In genomic region chr14:60166144-60166543, GRCh38 we compare ENCODE assay signal across 8 cellular contexts. TPM values are rescaled to one million over a fixed set of nuclear protein-coding genes. Genes with fewer than 3 reads are reported as not detected.
DNase-seq lines count a peak whose midpoint lies in the region; ATAC-seq and TF ChIP-seq lines count a peak whose summit lies in the region.

No MANE protein-coding gene starts in this region.

- no peak for TF ChIP-seq CTCF in heart left ventricle (IDR thresholded peaks at IDR 0.05)
- TF ChIP-seq CTCF in upper lobe of left lung (IDR thresholded peaks at IDR 0.05) = no peak

- intact Hi-C loops in heart left ventricle (cut with DNase I) (loop anchor here in 9 of 10 donors (5.0 to 10.0 kb wide), 7 partner anchors 71 to 681 kb away; partner anchors contain the start of genes PCNX4 (in 2 of the 9), JKAMP (in 1 of the 9) and L3HYPDH (in 1 of the 9)), Right ventricle myocardium inferior (cut with DNase I) (loop anchor here (5.0 kb wide), 2 partner anchors 94 to 199 kb away; no protein-coding TSS in a partner anchor)

- TF ChIP-seq POLR2A in heart left ventricle (IDR thresholded peaks at IDR 0.05) (no peak), upper lobe of left lung (IDR thresholded peaks at IDR 0.05) (no peak)

- peaks cover 0 to 11% (median 0%) of the 10 kb centered on the region in 3 donors for H3K36me3 Mint-ChIP-seq in naive thymus-derived CD8-positive, alpha-beta T cell

- H3K4me1 Mint-ChIP-seq in naive thymus-derived CD8-positive, alpha-beta T cell = peaks cover 14 to 44% (median 44%) of the 10 kb centered on the region in 4 donors

- peak overlapping the region; percentile 95 to 100 (median 98) for H3K27ac Mint-ChIP-seq in naive thymus-derived CD8-positive, alpha-beta T cell

- H3K27ac ChIP-seq in heart left ventricle (peak overlapping the region; percentile 58 to 96 (median 90)), upper lobe of left lung (peak overlapping the region in 3 of 4 donors; percentile 84 to 99 (median 95))

- POLR2A ChIA-PET in naive thymus-derived CD8-positive, alpha-beta T cell (lab: Charles Lee) = interaction anchor here (0.6 to 3.3 kb wide), 14 partner anchors 9 to 981 kb away, joined by 3 to 31 read pairs (median 4); partner anchors contain the start of genes PCNX4 and PPM1A

- peak overlapping the region in 4 of 12 donors; percentile 70 to 93 (median 79) for H3K4me3 ChIP-seq in heart left ventricle
- no peak overlapping the region for H3K4me3 ChIP-seq in adipocyte (ENCODE audit: low read length)
- no peak overlapping the region for H3K4me3 ChIP-seq in upper lobe of left lung

- DNase-seq in heart left ventricle = no peak
- no peak for DNase-seq in Right ventricle myocardium inferior (ENCODE audit: missing footprints)
- peak; percentile 20 for DNase-seq in adipocyte (ENCODE audit: low read depth)
- DNase-seq in naive thymus-derived CD8-positive, alpha-beta T cell = peak in 2 of 10 donors; percentile 30 to 31
- no peak for DNase-seq in upper lobe of left lung
- DNase-seq in NCI-H446 (lab: John Stamatoyannopoulos, UW) = no peak
- no peak for DNase-seq in stimulated activated CD4-positive, alpha-beta T cell treated with anti-CD3 and anti-CD28 coated beads, Interleukin-12 subunit alpha, Interleukin-12 subunit beta, amount 100 ng/mL, for 4 hours

- H3K9me3 ChIP-seq in heart left ventricle (no peaks in the 10 kb centered on the region), adipocyte (ENCODE audit: control insufficient read depth, low read length) (no peaks in the 10 kb centered on the region), upper lobe of left lung (no peaks in the 10 kb centered on the region)

- peaks cover 0 to 46% (median 11%) of the 10 kb centered on the region in 12 donors for H3K4me1 ChIP-seq in heart left ventricle
- peaks cover 27% of the 10 kb centered on the region for H3K4me1 ChIP-seq in adipocyte (ENCODE audit: control insufficient read depth, insufficient read depth, low read length)
- peaks cover 12 to 33% (median 20%) of the 10 kb centered on the region in 4 donors for H3K4me1 ChIP-seq in upper lobe of left lung

- no peaks in the 10 kb centered on the region for H3K27me3 Mint-ChIP-seq in naive thymus-derived CD8-positive, alpha-beta T cell

- no peak for TF ChIP-seq EP300 in upper lobe of left lung (IDR thresholded peaks at IDR 0.05)

- H3K9ac ChIP-seq in adipocyte (ENCODE audit: low read length) = peak overlapping the region; percentile 93

- WGBS in heart left ventricle, 4 donors = 48 to 66% (median 52%) methylated on average over 3 of the region's 3 CpGs
- 56 to 68% methylated on average over 3 of the region's 3 CpGs for whole genome bisulfite sequencing in upper lobe of left lung, 2 donors

- H3K27me3 ChIP-seq in heart left ventricle = no peaks in the 10 kb centered on the region
- no peaks in the 10 kb centered on the region for H3K27me3 ChIP-seq in adipocyte (replicated peaks; ENCODE audit: control insufficient read depth, insufficient read depth, low read length)
- no peaks in the 10 kb centered on the region for H3K27me3 ChIP-seq in upper lobe of left lung

- H3K9me3 Mint-ChIP-seq in naive thymus-derived CD8-positive, alpha-beta T cell = no peaks in the 10 kb centered on the region

- no peaks in the 10 kb centered on the region for H3K36me3 ChIP-seq in heart left ventricle
- H3K36me3 ChIP-seq in adipocyte (ENCODE audit: control insufficient read depth, insufficient read depth, low read length, severe bottlenecking) = no peaks in the 10 kb centered on the region
- H3K36me3 ChIP-seq in upper lobe of left lung = no peaks in the 10 kb centered on the region

- peak in 2 of 4 donors; percentile 18 to 24 for ATAC-seq in heart left ventricle
- ATAC-seq in Right ventricle myocardium inferior = no peak
- ATAC-seq in naive thymus-derived CD8-positive, alpha-beta T cell = no peak
- ATAC-seq in upper lobe of left lung (ENCODE audit: low FRiP score in 2 of 2) = no peak
- ATAC-seq in GM18858 (IDR thresholded peaks at IDR 0.05; ENCODE audit: unreplicated experiment) = no peak

- peak overlapping the region; percentile 70 to 99 (median 90) for H3K4me3 Mint-ChIP-seq in naive thymus-derived CD8-positive, alpha-beta T cell

RNA-seq across cellular contexts. Expression of gene DHRS7, which starts 0.9 kb away (rescaled TPM):
- 10 to 100 TPM; 27.9 to 76.6 (median 40.2) TPM for total RNA-seq in heart left ventricle
- polyA plus RNA-seq in heart left ventricle = 10 to 100 TPM; 40.5 to 89.3 TPM
- 34.6 TPM for total RNA-seq in Right ventricle myocardium inferior
- total RNA-seq in naive thymus-derived CD8-positive, alpha-beta T cell = 10 to 100 TPM; 70.4 to 71.1 TPM
- 100 to 1,000 TPM; 163 to 212 (median 167) TPM for polyA plus RNA-seq in naive thymus-derived CD8-positive, alpha-beta T cell
- total RNA-seq in upper lobe of left lung = 100 to 1,000 TPM in 1 of 6 donors, 10 to 100 TPM in 5; 52.4 to 116 (median 89.0) TPM
